Comparison of ENCODE assay signal across 17 cellular contexts in the genomic region with DNA sequence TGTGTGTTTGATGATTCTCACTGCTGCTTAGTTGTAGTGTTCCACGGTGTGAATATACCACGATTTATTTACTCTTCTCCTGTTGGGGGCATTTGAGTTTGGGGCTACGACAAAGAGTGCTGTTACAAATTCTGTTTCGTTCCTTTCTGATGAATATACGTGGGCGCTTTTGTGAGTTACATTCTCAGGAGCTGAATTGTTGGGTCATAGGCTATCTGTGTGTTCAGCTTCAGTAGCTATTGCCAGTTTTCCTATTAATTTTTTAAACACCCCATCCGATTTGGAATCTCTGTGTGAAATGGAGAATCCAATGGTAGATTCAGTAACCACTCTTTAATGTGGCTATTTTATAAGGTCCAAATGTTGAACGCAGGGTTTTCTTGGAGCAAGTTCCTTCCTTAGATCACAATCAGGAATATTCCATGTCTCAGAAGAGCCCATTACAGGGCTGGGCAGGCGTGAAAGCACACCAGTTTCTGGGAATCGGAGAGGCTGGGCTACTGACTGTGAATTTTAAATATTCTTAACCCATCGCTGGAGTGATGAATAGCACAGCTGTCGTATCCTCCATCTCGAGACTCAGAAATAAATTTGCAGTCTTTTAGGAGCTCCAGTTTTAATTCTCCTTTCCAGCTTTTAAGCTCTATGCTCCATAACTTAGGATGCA.
DNase-seq lines count a peak whose midpoint lies in the region; ATAC-seq and TF ChIP-seq lines count a peak whose summit lies in the region.
"Had no signal": no experiment of that assay in that cellular context is flagged by ENCODE, and none has a peak within 500 bp of the region (broad histone marks: within the 10 kb centered on the region; RNA-seq: fewer than 3 reads in every experiment).

No MANE protein-coding gene starts in this region.

- H3K4me3 Mint-ChIP-seq in activated CD8-positive, alpha-beta T cell treated with anti-CD3 and anti-CD28 coated beads for 36 hours, result peak overlapping the region; percentile 47
- H3K4me3 Mint-ChIP-seq in activated CD8-positive, alpha-beta T cell treated with anti-CD3 and anti-CD28 coated beads, Interleukin-2, amount 10 ng/mL, durations not matched to agents 7 days and 5 days, result no peak overlapping the region
- H3K4me3 Mint-ChIP-seq: activated naive CD4-positive, alpha-beta T cell treated with anti-CD3 and anti-CD28 coated beads for 36 hours had no signal

- peaks cover 18% of the 10 kb centered on the region for H3K36me3 Mint-ChIP-seq in activated CD8-positive, alpha-beta T cell treated with anti-CD3 and anti-CD28 coated beads for 36 hours (ENCODE audit: low read depth)
- H3K36me3 Mint-ChIP-seq in activated CD8-positive, alpha-beta T cell treated with anti-CD3 and anti-CD28 coated beads, Interleukin-2, amount 10 ng/mL, durations not matched to agents 7 days and 5 days (ENCODE audit: low read depth), result peaks cover 18% of the 10 kb centered on the region

- in situ Hi-C loops in astrocyte of the spinal cord (cut with HindIII; ENCODE audit: low sequenced_read_pairs), result no loop called here

- H3K27ac ChIP-seq in substantia nigra (ENCODE audit: low read depth, low read length, poor library complexity, severe bottlenecking), result peak overlapping the region; percentile 58
- H3K27ac ChIP-seq: colonic mucosa, SJCRH30 had no signal

- CTCF ChIA-PET in activated CD8-positive, alpha-beta T cell treated with anti-CD3 and anti-CD28 coated beads for 36 hours (lab: Charles Lee), result interaction anchor here (1.0 to 1.7 kb wide), 5 partner anchors 12 to 118 kb away, joined by 3 to 7 read pairs (median 7); no protein-coding TSS in a partner anchor
- CTCF ChIA-PET in activated CD8-positive, alpha-beta T cell treated with anti-CD3 and anti-CD28 coated beads, Interleukin-2, amount 10 ng/mL, durations not matched to agents 7 days and 5 days (lab: Charles Lee), result interaction anchor here (1.1 to 1.7 kb wide), 4 partner anchors 17 to 118 kb away, joined by 3 to 6 read pairs (median 6); no protein-coding TSS in a partner anchor

- POLR2A ChIA-PET in activated CD8-positive, alpha-beta T cell treated with anti-CD3 and anti-CD28 coated beads for 36 hours (lab: Charles Lee), result interaction anchor here (0.6 to 2.2 kb wide), 7 partner anchors 9 to 728 kb away, joined by 3 to 8 read pairs (median 3); partner anchors contain the start of gene PSMD12
- POLR2A ChIA-PET in activated CD8-positive, alpha-beta T cell treated with anti-CD3 and anti-CD28 coated beads, Interleukin-2, amount 10 ng/mL, durations not matched to agents 7 days and 5 days (lab: Charles Lee), result interaction anchor here (0.6 kb wide), 1 partner anchor 20 kb away, joined by 3 read pairs; no protein-coding TSS in a partner anchor

- peak overlapping the region; percentile 18 for H3K4me3 ChIP-seq in astrocyte of the spinal cord (ENCODE audit: low read depth, low read length)
- H3K4me3 ChIP-seq: colonic mucosa, SJCRH30 had no signal

- ATAC-seq in activated CD8-positive, alpha-beta T cell treated with anti-CD3 and anti-CD28 coated beads for 36 hours, result no peak
- ATAC-seq in activated CD8-positive, alpha-beta T cell treated with anti-CD3 and anti-CD28 coated beads, Interleukin-2, amount 10 ng/mL, durations not matched to agents 7 days and 5 days, result no peak
- ATAC-seq in GM21423 (IDR thresholded peaks at IDR 0.05; ENCODE audit: unreplicated experiment), result no peak
- ATAC-seq in HG03139 (IDR thresholded peaks at IDR 0.05; ENCODE audit: unreplicated experiment), result no peak

- no peak for DNase-seq in activated CD8-positive, alpha-beta T cell treated with anti-CD3 and anti-CD28 coated beads for 36 hours
- DNase-seq in activated CD8-positive, alpha-beta T cell treated with anti-CD3 and anti-CD28 coated beads, Interleukin-2, amount 10 ng/mL, durations not matched to agents 7 days and 5 days, result no peak
- DNase-seq in astrocyte of the spinal cord (ENCODE audit: low read depth, low spot score) (no peak), islet precursor cell (peak; percentile 19), substantia nigra (lab: John Stamatoyannopoulos, UW) (peak in 9 of 49 donors; percentile 13 to 63 (median 22)), NCI-H510A (lab: John Stamatoyannopoulos, UW) (no peak)
- DNase-seq: activated naive CD4-positive, alpha-beta T cell treated with anti-CD3 and anti-CD28 coated beads for 36 hours; colonic mucosa; COR-L47; foreskin fibroblast; H7; kidney; NCI-H2107; right cardiac atrium had no signal

- intact Hi-C loops in activated CD8-positive, alpha-beta T cell treated with anti-CD3 and anti-CD28 coated beads for 36 hours (cut with micrococcal nuclease), result no loop called here

- H3K27me3 Mint-ChIP-seq in activated CD8-positive, alpha-beta T cell treated with anti-CD3 and anti-CD28 coated beads for 36 hours, result no peaks in the 10 kb centered on the region
- no peaks in the 10 kb centered on the region for H3K27me3 Mint-ChIP-seq in activated CD8-positive, alpha-beta T cell treated with anti-CD3 and anti-CD28 coated beads, Interleukin-2, amount 10 ng/mL, durations not matched to agents 7 days and 5 days (ENCODE audit: low read depth)

- H3K27ac Mint-ChIP-seq in activated CD8-positive, alpha-beta T cell treated with anti-CD3 and anti-CD28 coated beads for 36 hours, result peak overlapping the region; percentile 73
- no peak overlapping the region for H3K27ac Mint-ChIP-seq in activated CD8-positive, alpha-beta T cell treated with anti-CD3 and anti-CD28 coated beads, Interleukin-2, amount 10 ng/mL, durations not matched to agents 7 days and 5 days
- H3K27ac Mint-ChIP-seq: activated naive CD4-positive, alpha-beta T cell treated with anti-CD3 and anti-CD28 coated beads for 36 hours had no signal

- peaks cover 5% of the 10 kb centered on the region for H3K9me3 Mint-ChIP-seq in activated CD8-positive, alpha-beta T cell treated with anti-CD3 and anti-CD28 coated beads for 36 hours
- no peaks in the 10 kb centered on the region for H3K9me3 Mint-ChIP-seq in activated CD8-positive, alpha-beta T cell treated with anti-CD3 and anti-CD28 coated beads, Interleukin-2, amount 10 ng/mL, durations not matched to agents 7 days and 5 days (ENCODE audit: insufficient read depth)

- TF ChIP-seq CTCF in activated CD8-positive, alpha-beta T cell treated with anti-CD3 and anti-CD28 coated beads for 36 hours (IDR thresholded peaks at IDR 0.05), result no peak
- no peak for TF ChIP-seq CTCF in astrocyte of the spinal cord (IDR thresholded peaks at IDR 0.05; ENCODE audit: low read depth, low read length)

- peaks cover 71% of the 10 kb centered on the region for H3K4me1 Mint-ChIP-seq in activated CD8-positive, alpha-beta T cell treated with anti-CD3 and anti-CD28 coated beads for 36 hours (ENCODE audit: low read depth)
- H3K4me1 Mint-ChIP-seq in activated CD8-positive, alpha-beta T cell treated with anti-CD3 and anti-CD28 coated beads, Interleukin-2, amount 10 ng/mL, durations not matched to agents 7 days and 5 days (ENCODE audit: low read depth), result peaks cover 35% of the 10 kb centered on the region
